7 cellular contexts compared by ENCODE assay signal in the genomic region with DNA sequence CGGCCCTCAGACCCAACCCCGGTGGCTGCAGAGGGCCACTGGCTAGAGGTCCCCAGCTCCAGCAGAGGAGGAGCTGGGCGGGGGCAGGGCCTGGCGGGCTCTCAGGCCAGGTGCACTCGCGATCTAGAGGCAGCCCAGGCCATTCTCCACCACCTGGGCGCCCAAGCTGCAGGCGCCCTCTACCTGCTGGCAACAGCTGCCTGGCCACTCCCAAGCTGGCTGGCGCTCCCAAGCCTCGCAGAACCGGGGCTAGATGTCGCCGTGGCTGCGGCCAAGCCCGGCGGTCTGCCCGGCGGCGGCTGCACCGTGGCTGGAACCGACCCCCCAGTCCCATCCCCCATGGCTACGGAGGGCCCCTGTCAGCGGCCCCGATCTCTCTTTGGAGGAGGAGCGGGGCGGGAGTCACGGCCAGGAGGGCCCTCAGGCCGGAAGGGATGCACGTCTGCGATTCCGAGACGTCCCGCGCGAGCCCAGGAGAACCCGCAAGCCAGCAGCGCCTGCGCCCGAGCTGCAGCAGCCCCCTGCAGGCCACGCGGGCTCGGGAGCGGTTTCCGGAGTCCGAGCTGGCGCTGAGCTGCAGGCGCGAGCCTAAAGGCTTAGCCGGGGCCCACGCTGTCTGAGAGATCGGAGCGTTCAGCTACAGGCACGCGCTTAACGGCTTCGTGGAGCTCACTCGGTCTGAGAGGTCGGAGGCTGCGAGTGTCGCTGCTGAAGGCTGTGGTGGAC. TPM values are rescaled to one million over a fixed set of nuclear protein-coding genes. Genes with fewer than 3 reads are reported as not detected.
DNase-seq lines count a peak whose midpoint lies in the region; ATAC-seq and TF ChIP-seq lines count a peak whose summit lies in the region.

No MANE protein-coding gene starts in this region.

- peaks cover 18% of the 10 kb centered on the region for H3K4me1 Mint-ChIP-seq in WTC11

- peaks cover 66% of the 10 kb centered on the region for H3K27me3 Mint-ChIP-seq in WTC11 (ENCODE audit: low read depth)

- peak overlapping the region; percentile 87 for H3K4me3 Mint-ChIP-seq in WTC11

- no peaks in the 10 kb centered on the region for H3K36me3 Mint-ChIP-seq in WTC11

- no peak overlapping the region for H3K27ac ChIP-seq in coronary artery

- TF ChIP-seq CTCF in GM12874 (IDR thresholded peaks at IDR 0.05; ENCODE audit: insufficient read depth, low read depth, low read length) (peak; percentile 25), WTC11 (IDR thresholded peaks at IDR 0.05) (no peak), coronary artery (IDR thresholded peaks at IDR 0.05) (no peak)

- DNase-seq in NCI-H128 (lab: John Stamatoyannopoulos, UW; ENCODE audit: unreplicated experiment) (peak; percentile 31), WTC11 (ENCODE audit: low spot score) (peak; percentile 80), coronary artery (ENCODE audit: low spot score) (no peak), left lobe of liver (ENCODE audit: low spot score) (no peak), MV-4-11 (lab: John Stamatoyannopoulos, UW) (no peak)
- peak; percentile 30 to 44 for DNase-seq in stimulated activated CD4-positive, alpha-beta T cell treated with anti-CD3 and anti-CD28 coated beads, Interleukin-4, amount 100 ng/mL, for 4 hours

- CTCF ChIA-PET in WTC11 (lab: Charles Lee), result interaction anchor here (0.6 to 2.8 kb wide), 18 partner anchors 9 to 494 kb away, joined by 3 to 28 read pairs (median 3); no protein-coding TSS in a partner anchor

- peak overlapping the region; percentile 41 for H3K4me3 ChIP-seq in coronary artery

- no peak overlapping the region for H3K27ac Mint-ChIP-seq in WTC11

- ATAC-seq in WTC11 (peak; percentile 83), left lobe of liver (peak; percentile 87)

- POLR2A ChIA-PET in WTC11 (lab: Charles Lee), result no interaction called here

- no peaks in the 10 kb centered on the region for H3K9me3 Mint-ChIP-seq in WTC11

TF ChIP-seq in WTC11, 78 proteins besides CTCF, POLR2A, EP300 and RAD21 (continues in another document):
- TF ChIP-seq TEAD1 (CRISPR knock-in tag; IDR thresholded peaks at IDR 0.05) (no peak), ZNF423 (CRISPR knock-in tag; IDR thresholded peaks at IDR 0.05) (no peak), NR2C2 (CRISPR knock-in tag; IDR thresholded peaks at IDR 0.05) (no peak), JAZF1 (CRISPR knock-in tag; IDR thresholded peaks at IDR 0.05) (no peak), ZNF138 (CRISPR knock-in tag; conservative IDR thresholded peaks at IDR 0.05) (no peak), NFYB (CRISPR knock-in tag; conservative IDR thresholded peaks at IDR 0.05; ENCODE audit: low read depth) (no peak), SOX15 (CRISPR knock-in tag; IDR thresholded peaks at IDR 0.05) (no peak), ZBTB43 (CRISPR knock-in tag; IDR thresholded peaks at IDR 0.05) (no peak), JUN (CRISPR knock-in tag; IDR thresholded peaks at IDR 0.05) (no peak), TEAD4 (CRISPR knock-in tag; IDR thresholded peaks at IDR 0.05) (no peak), ESRRA (CRISPR knock-in tag; IDR thresholded peaks at IDR 0.05; ENCODE audit: borderline replicate concordance) (0 out of 2 replicates have a peak, but pooled peaks have one; percentile 31), ZNF232 (CRISPR knock-in tag; IDR thresholded peaks at IDR 0.05) (peak; percentile 62; the same call in 1 of the 2 replicates), ZNF219 (CRISPR knock-in tag; IDR thresholded peaks at IDR 0.05; ENCODE audit: borderline replicate concordance) (0 out of 2 replicates have a peak, but pooled peaks have one; percentile 15), ZNF281 (CRISPR knock-in tag; IDR thresholded peaks at IDR 0.05) (0 out of 2 replicates have a peak, but pooled peaks have one; percentile 40), USF2 (CRISPR knock-in tag; IDR thresholded peaks at IDR 0.05) (no peak), FOXK1 (CRISPR knock-in tag; IDR thresholded peaks at IDR 0.05) (peak; percentile 31; the same call in 1 of the 2 replicates), MXD4 (CRISPR knock-in tag; IDR thresholded peaks at IDR 0.05; ENCODE audit: borderline replicate concordance) (no peak), RELA (CRISPR knock-in tag; IDR thresholded peaks at IDR 0.05; ENCODE audit: borderline replicate concordance) (peak; percentile 32; the same call in 1 of the 2 replicates), RORB (CRISPR knock-in tag; IDR thresholded peaks at IDR 0.05) (no peak), ETV6 (CRISPR knock-in tag; IDR thresholded peaks at IDR 0.05) (0 out of 2 replicates have a peak, but pooled peaks have one; percentile 52), TCF7 (CRISPR knock-in tag; IDR thresholded peaks at IDR 0.05; ENCODE audit: low read depth) (no peak)
- TF ChIP-seq, protein P1, sequence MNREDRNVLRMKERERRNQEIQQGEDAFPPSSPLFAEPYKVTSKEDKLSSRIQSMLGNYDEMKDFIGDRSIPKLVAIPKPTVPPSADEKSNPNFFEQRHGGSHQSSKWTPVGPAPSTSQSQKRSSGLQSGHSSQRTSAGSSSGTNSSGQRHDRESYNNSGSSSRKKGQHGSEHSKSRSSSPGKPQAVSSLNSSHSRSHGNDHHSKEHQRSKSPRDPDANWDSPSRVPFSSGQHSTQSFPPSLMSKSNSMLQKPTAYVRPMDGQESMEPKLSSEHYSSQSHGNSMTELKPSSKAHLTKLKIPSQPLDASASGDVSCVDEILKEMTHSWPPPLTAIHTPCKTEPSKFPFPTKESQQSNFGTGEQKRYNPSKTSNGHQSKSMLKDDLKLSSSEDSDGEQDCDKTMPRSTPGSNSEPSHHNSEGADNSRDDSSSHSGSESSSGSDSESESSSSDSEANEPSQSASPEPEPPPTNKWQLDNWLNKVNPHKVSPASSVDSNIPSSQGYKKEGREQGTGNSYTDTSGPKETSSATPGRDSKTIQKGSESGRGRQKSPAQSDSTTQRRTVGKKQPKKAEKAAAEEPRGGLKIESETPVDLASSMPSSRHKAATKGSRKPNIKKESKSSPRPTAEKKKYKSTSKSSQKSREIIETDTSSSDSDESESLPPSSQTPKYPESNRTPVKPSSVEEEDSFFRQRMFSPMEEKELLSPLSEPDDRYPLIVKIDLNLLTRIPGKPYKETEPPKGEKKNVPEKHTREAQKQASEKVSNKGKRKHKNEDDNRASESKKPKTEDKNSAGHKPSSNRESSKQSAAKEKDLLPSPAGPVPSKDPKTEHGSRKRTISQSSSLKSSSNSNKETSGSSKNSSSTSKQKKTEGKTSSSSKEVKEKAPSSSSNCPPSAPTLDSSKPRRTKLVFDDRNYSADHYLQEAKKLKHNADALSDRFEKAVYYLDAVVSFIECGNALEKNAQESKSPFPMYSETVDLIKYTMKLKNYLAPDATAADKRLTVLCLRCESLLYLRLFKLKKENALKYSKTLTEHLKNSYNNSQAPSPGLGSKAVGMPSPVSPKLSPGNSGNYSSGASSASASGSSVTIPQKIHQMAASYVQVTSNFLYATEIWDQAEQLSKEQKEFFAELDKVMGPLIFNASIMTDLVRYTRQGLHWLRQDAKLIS (CRISPR knock-in tag; IDR thresholded peaks at IDR 0.05; ENCODE audit: borderline replicate concordance), result no peak
- TF ChIP-seq, protein P2, sequence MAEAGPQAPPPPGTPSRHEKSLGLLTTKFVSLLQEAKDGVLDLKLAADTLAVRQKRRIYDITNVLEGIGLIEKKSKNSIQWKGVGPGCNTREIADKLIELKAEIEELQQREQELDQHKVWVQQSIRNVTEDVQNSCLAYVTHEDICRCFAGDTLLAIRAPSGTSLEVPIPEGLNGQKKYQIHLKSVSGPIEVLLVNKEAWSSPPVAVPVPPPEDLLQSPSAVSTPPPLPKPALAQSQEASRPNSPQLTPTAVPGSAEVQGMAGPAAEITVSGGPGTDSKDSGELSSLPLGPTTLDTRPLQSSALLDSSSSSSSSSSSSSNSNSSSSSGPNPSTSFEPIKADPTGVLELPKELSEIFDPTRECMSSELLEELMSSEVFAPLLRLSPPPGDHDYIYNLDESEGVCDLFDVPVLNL (CRISPR knock-in tag; IDR thresholded peaks at IDR 0.05; ENCODE audit: borderline replicate concordance, low read depth), result 0 out of 2 replicates have a peak, but pooled peaks have one; percentile 7

RNA-seq across cellular contexts. Expression of gene BICD2, which starts 44.3 kb away (rescaled TPM):
- total RNA-seq in WTC11 (2021) (30.8 to 38.7 TPM (median 31.4 TPM) in 3 replicates), left lobe of liver (8.0 TPM)

Comparison
In these comparisons a context has a peak if more than half of its experiments do, and no peak if none do; other contexts are left out.
1. DNase-seq: peak in NCI-H128 (single experiment), WTC11 (single experiment) and stimulated activated CD4-positive, alpha-beta T cell treated with anti-CD3 and anti-CD28 coated beads, Interleukin-4, amount 100 ng/mL, for 4 hours (2 of 2); none in coronary artery (single experiment), left lobe of liver (single experiment) and MV-4-11 (single experiment).